In genomic region chr3:175159202-175159601, GRCh38 we compare ENCODE assay signal across 25 cellular contexts.
"Had no signal": no experiment of that assay in that cellular context is flagged by ENCODE, and none has a peak within 500 bp of the region (broad histone marks: within the 10 kb centered on the region; RNA-seq: fewer than 3 reads in every experiment).

No MANE protein-coding gene starts in this region.

- H3K36me3 ChIP-seq: neutrophil, pancreas, prostate gland, right lobe of liver, sigmoid colon, stomach, thoracic aorta, thyroid gland, upper lobe of left lung, vagina had no signal

- H3K4me3 ChIP-seq: pancreas, prostate gland, right lobe of liver, sigmoid colon, stomach, thoracic aorta, thyroid gland, tibial nerve, upper lobe of left lung, vagina had no signal

- H3K9me3 ChIP-seq: neutrophil, pancreas, prostate gland, right lobe of liver, sigmoid colon, stomach, thoracic aorta, thyroid gland, tibial nerve, upper lobe of left lung, vagina had no signal

- ATAC-seq: natural killer cell treated with Interleukin-12 subunit alpha and Interleukin-12 subunit beta and Interleukin-15 and Interleukin-18, amount 100 ng/mL, for 72 hours; pancreas; right cardiac atrium; right lobe of liver; stimulated activated effector memory CD8-positive, alpha-beta T cell treated with anti-CD3 and anti-CD28 coated beads, Interleukin-12 subunit alpha, Interleukin-12 subunit beta, amount 100 ng/mL, for 72 hours; stimulated activated naive B cell treated with anti-CD40 and anti-IgM and Interleukin-4, amounts not matched to agents 10 μg/mL and 1 μg/mL and 100 μg/mL, for 72 hours had no signal

- H3K27ac ChIP-seq: neutrophil, pancreas, prostate gland, right lobe of liver, sigmoid colon, stomach, thoracic aorta, thyroid gland, tibial nerve, upper lobe of left lung, vagina had no signal

- DNase-seq: nephron progenitor cell; nucleus accumbens; pancreas; right cardiac atrium; right lobe of liver; sigmoid colon; small intestine; stimulated activated CD4-positive, alpha-beta T cell treated with anti-CD3 and anti-CD28 coated beads, Interleukin-15, amount 100 ng/mL, for 24 hours; stimulated activated CD4-positive, alpha-beta T cell treated with anti-CD3 and anti-CD28 coated beads, Interleukin-2, amount 100 ng/mL, for 24 hours; stimulated activated CD4-positive, alpha-beta T cell treated with anti-CD3 and anti-CD28 coated beads, Interleukin-2, amount 100 ng/mL, for 48 hours; stimulated activated CD4-positive, alpha-beta T cell treated with anti-CD3 and anti-CD28 coated beads, Interleukin-4, amount 100 ng/mL, for 24 hours; stimulated activated naive B cell treated with anti-CD40 and anti-IgM and Interleukin-4, amounts not matched to agents 10 μg/mL and 1 μg/mL and 100 μg/mL, for 72 hours; stimulated activated naive CD4-positive, alpha-beta T cell treated with Interleukin-2 at 50 U/mL for 16 hours; stomach; thyroid gland; trophoblast cell; upper lobe of left lung had no signal

- FAIRE-seq: urothelium cell line had no signal

- H3K27me3 ChIP-seq: neutrophil, pancreas, right lobe of liver, sigmoid colon, stomach, thyroid gland, tibial nerve, upper lobe of left lung, vagina had no signal

- H3K4me1 ChIP-seq: prostate gland, right lobe of liver, sigmoid colon, thyroid gland, tibial nerve, upper lobe of left lung, vagina had no signal
